Comparison of ENCODE assay signal across 18 cellular contexts in the genomic region with DNA sequence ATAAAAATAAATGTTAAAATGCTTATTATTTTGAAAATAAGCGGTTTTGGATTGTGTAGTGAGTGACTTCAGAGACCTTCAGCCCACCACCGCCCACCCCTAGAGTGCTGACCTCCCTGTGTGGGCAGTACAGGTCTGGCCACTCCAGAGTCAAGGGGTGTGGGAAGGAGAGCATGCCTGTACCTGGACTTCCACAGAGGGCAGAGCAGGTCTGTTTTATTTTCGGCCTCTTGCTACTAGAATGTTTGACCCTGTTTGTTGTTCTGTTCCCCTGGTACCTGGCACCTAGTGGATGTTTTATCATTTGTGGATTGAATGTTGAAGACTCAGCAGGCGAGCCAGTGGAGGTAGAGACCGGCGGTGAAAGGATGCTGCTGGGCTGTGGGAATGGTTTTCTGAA. TPM values are rescaled to one million over a fixed set of nuclear protein-coding genes. Genes with fewer than 3 reads are reported as not detected.
DNase-seq lines count a peak whose midpoint lies in the region; ATAC-seq and TF ChIP-seq lines count a peak whose summit lies in the region.
"Had no signal": no experiment of that assay in that cellular context is flagged by ENCODE, and none has a peak within 500 bp of the region (broad histone marks: within the 10 kb centered on the region; RNA-seq: fewer than 3 reads in every experiment).

No MANE protein-coding gene starts in this region.

- H3K4me2 ChIP-seq in Karpas-422 (ENCODE audit: low read depth, low read length, poor library complexity, severe bottlenecking): no peak overlapping the region
- H3K4me2 ChIP-seq: BLaER1 treated with 17β-estradiol and CSF1 and Interleukin-3, amounts not matched to agents 10 nM and 100 nM had no signal

- no peak for TF ChIP-seq EP300 in sigmoid colon (IDR thresholded peaks at IDR 0.05)

- no peaks in the 10 kb centered on the region for H4K20me1 ChIP-seq in Karpas-422 (ENCODE audit: insufficient read depth, low read depth, low read length)
- H4K20me1 ChIP-seq: BLaER1 treated with 17β-estradiol and CSF1 and Interleukin-3, amounts not matched to agents 10 nM and 100 nM had no signal

- H2AFZ ChIP-seq in Karpas-422 (ENCODE audit: low read length): no peak overlapping the region

- intact Hi-C loops in Right ventricle myocardium superior (cut with DNase I): no loop called here
- intact Hi-C loops in heart right ventricle (cut with DNase I): no loop called here
- intact Hi-C loops in sigmoid colon (cut with DNase I): no loop called here
- intact Hi-C loops in breast epithelium (cut with DNase I; ENCODE audit: low total_unique reads): no loop called here

- ATAC-seq in Right ventricle myocardium superior (ENCODE audit: poor library complexity) (peak; percentile 83), heart right ventricle (peak in 5 of 8 donors; percentile 28 to 83 (median 69))
- ATAC-seq: CD8-positive, alpha-beta T cell; GM12878; HCT116 had no signal

- no peak overlapping the region for H3K27ac ChIP-seq in right atrium auricular region
- no peak overlapping the region for H3K27ac ChIP-seq in heart right ventricle
- H3K27ac ChIP-seq in sigmoid colon: no peak overlapping the region
- no peak overlapping the region for H3K27ac ChIP-seq in breast epithelium
- H3K27ac ChIP-seq in Karpas-422 (ENCODE audit: low read length): no peak overlapping the region
- H3K27ac ChIP-seq: BLaER1 treated with 17β-estradiol and CSF1 and Interleukin-3, amounts not matched to agents 10 nM and 100 nM; HL-60 had no signal

- no peaks in the 10 kb centered on the region for H3K79me2 ChIP-seq in Karpas-422 (ENCODE audit: low read length)

- H3K4me3 ChIP-seq in right atrium auricular region: no peak overlapping the region
- H3K4me3 ChIP-seq in heart right ventricle: no peak overlapping the region
- H3K4me3 ChIP-seq in sigmoid colon: no peak overlapping the region
- H3K4me3 ChIP-seq in breast epithelium: no peak overlapping the region
- no peak overlapping the region for H3K4me3 ChIP-seq in Karpas-422 (ENCODE audit: low read length)
- H3K4me3 ChIP-seq: BLaER1 treated with 17β-estradiol and CSF1 and Interleukin-3, amounts not matched to agents 10 nM and 100 nM; GM12878 had no signal

- no peak for TF ChIP-seq CTCF in right atrium auricular region (IDR thresholded peaks at IDR 0.05)
- TF ChIP-seq CTCF in heart right ventricle (IDR thresholded peaks at IDR 0.05): no peak
- no peak for TF ChIP-seq CTCF in sigmoid colon (IDR thresholded peaks at IDR 0.05)
- TF ChIP-seq CTCF in breast epithelium (IDR thresholded peaks at IDR 0.05): no peak

- no peaks in the 10 kb centered on the region for H3K4me1 ChIP-seq in right atrium auricular region
- no peaks in the 10 kb centered on the region for H3K4me1 ChIP-seq in heart right ventricle
- no peaks in the 10 kb centered on the region for H3K4me1 ChIP-seq in sigmoid colon
- H3K4me1 ChIP-seq in breast epithelium: no peaks in the 10 kb centered on the region
- no peaks in the 10 kb centered on the region for H3K4me1 ChIP-seq in Karpas-422 (ENCODE audit: low read length)
- H3K4me1 ChIP-seq: BLaER1 treated with 17β-estradiol and CSF1 and Interleukin-3, amounts not matched to agents 10 nM and 100 nM had no signal

- DNase-seq in Right ventricle myocardium superior: no peak
- no peak for DNase-seq in right atrium auricular region (ENCODE audit: low spot score)
- no peak for DNase-seq in heart right ventricle
- peak; percentile 51 for DNase-seq in mesenteric fat pad (ENCODE audit: low spot score)
- peak; percentile 33 for DNase-seq in sigmoid colon
- no peak for DNase-seq in breast epithelium (ENCODE audit: low spot score in 2 of 2)
- DNase-seq in Karpas-422: no peak
- DNase-seq: Calu3; CD8-positive, alpha-beta T cell; DND-41; EL; GOT3; H7; HFFc6 had no signal

- WGBS in heart right ventricle, 2 donors: 70 to 76% methylated on average over 6 of the region's 6 CpGs
- WGBS in sigmoid colon, 2 donors: 97 to 99% methylated on average over 6 of the region's 6 CpGs

- TF ChIP-seq POLR2A in sigmoid colon (IDR thresholded peaks at IDR 0.05): no peak
- no peak for TF ChIP-seq POLR2A in breast epithelium (IDR thresholded peaks at IDR 0.05)

- H3K36me3 ChIP-seq in right atrium auricular region (peaks cover 48% of the 10 kb centered on the region), heart right ventricle (peaks cover 0 to 99% (median 43%) of the 10 kb centered on the region in 9 donors), sigmoid colon (peaks cover 9 to 88% (median 45%) of the 10 kb centered on the region in 4 donors), breast epithelium (peaks cover 13% of the 10 kb centered on the region), Karpas-422 (ENCODE audit: insufficient read depth, low read length) (peaks cover 69% of the 10 kb centered on the region)

- H3K27me3 ChIP-seq in right atrium auricular region (no peaks in the 10 kb centered on the region), heart right ventricle (no peaks in the 10 kb centered on the region), sigmoid colon (no peaks in the 10 kb centered on the region), breast epithelium (no peaks in the 10 kb centered on the region), Karpas-422 (ENCODE audit: low read length) (no peaks in the 10 kb centered on the region)
- H3K27me3 ChIP-seq: BLaER1 treated with 17β-estradiol and CSF1 and Interleukin-3, amounts not matched to agents 10 nM and 100 nM had no signal

- H3K9me2 ChIP-seq in Karpas-422 (replicated peaks; ENCODE audit: insufficient read depth, low read length): no peaks in the 10 kb centered on the region

- H3K9me3 ChIP-seq in right atrium auricular region: no peaks in the 10 kb centered on the region
- H3K9me3 ChIP-seq in heart right ventricle: no peaks in the 10 kb centered on the region
- H3K9me3 ChIP-seq in sigmoid colon: no peaks in the 10 kb centered on the region
- no peaks in the 10 kb centered on the region for H3K9me3 ChIP-seq in breast epithelium
- no peaks in the 10 kb centered on the region; the same call in 1 of the 2 replicates for H3K9me3 ChIP-seq in Karpas-422 (ENCODE audit: low read length)
- H3K9me3 ChIP-seq: BLaER1 treated with 17β-estradiol and CSF1 and Interleukin-3, amounts not matched to agents 10 nM and 100 nM had no signal

- H3K9ac ChIP-seq in Karpas-422 (ENCODE audit: low read length): no peak overlapping the region
- H3K9ac ChIP-seq: BLaER1 treated with 17β-estradiol and CSF1 and Interleukin-3, amounts not matched to agents 10 nM and 100 nM had no signal

RNA-seq across cellular contexts. Expression of a gene that starts 14.3 kb away (rescaled TPM):
- total RNA-seq in Right ventricle myocardium superior (18.4 TPM), right atrium auricular region (10 to 100 TPM; 14.8 to 25.3 TPM), heart right ventricle (10 to 100 TPM; 13.2 to 20.4 (median 17.1) TPM), mesenteric fat pad (45.1 TPM), sigmoid colon (10 to 100 TPM; 32.1 to 71.2 (median 46.7) TPM), breast epithelium (10 to 100 TPM; 46.2 to 67.2 (median 64.0) TPM)
- polyA plus RNA-seq in heart right ventricle (10 to 100 TPM; 12.6 to 49.5 TPM), sigmoid colon (10 to 100 TPM in 1 of 3 donors, 1 to 10 TPM in 2; 6.0 to 38.0 (median 9.7) TPM)
- 50.8 and 72.6 TPM in 2 replicates for total RNA-seq in Karpas-422 (2014; rRNA removed; shearing (Covaris generic); ENCODE audit: low replicate concordance)

RNA-seq across cellular contexts. Expression of a gene that starts 14.4 kb away (rescaled TPM):
- 11.0 TPM for total RNA-seq in Right ventricle myocardium superior
- total RNA-seq in right atrium auricular region: 1 to 10 TPM; 7.3 to 8.2 TPM
- 10 to 100 TPM in 9 of 10 donors, 1 to 10 TPM in 1; 9.9 to 17.6 (median 15.3) TPM for total RNA-seq in heart right ventricle
- polyA plus RNA-seq in heart right ventricle: 10 to 100 TPM in 1 of 2 donors, 1 to 10 TPM in 1; 4.9 to 11.3 TPM
- 18.2 TPM for total RNA-seq in mesenteric fat pad
- total RNA-seq in sigmoid colon: 10 to 100 TPM; 19.0 to 25.5 (median 21.5) TPM
- polyA plus RNA-seq in sigmoid colon: 10 to 100 TPM in 1 of 3 donors, 1 to 10 TPM in 2; 6.2 to 11.1 (median 7.2) TPM
- total RNA-seq in breast epithelium: 10 to 100 TPM; 21.4 to 72.0 (median 47.2) TPM
- 73.1 and 105 TPM in 2 replicates for total RNA-seq in Karpas-422 (2014; rRNA removed; shearing (Covaris generic); ENCODE audit: low replicate concordance)

Comparison
In these comparisons a context has a peak if more than half of its experiments do, and no peak if none do; other contexts are left out.
1. DNase-seq: peak in mesenteric fat pad (single experiment) and sigmoid colon (single experiment); none in Right ventricle myocardium superior (single experiment), right atrium auricular region (single experiment), heart right ventricle (0 of 2), breast epithelium (0 of 2) and Karpas-422 (single experiment).